16 cellular contexts compared by ENCODE assay signal in the genomic region with DNA sequence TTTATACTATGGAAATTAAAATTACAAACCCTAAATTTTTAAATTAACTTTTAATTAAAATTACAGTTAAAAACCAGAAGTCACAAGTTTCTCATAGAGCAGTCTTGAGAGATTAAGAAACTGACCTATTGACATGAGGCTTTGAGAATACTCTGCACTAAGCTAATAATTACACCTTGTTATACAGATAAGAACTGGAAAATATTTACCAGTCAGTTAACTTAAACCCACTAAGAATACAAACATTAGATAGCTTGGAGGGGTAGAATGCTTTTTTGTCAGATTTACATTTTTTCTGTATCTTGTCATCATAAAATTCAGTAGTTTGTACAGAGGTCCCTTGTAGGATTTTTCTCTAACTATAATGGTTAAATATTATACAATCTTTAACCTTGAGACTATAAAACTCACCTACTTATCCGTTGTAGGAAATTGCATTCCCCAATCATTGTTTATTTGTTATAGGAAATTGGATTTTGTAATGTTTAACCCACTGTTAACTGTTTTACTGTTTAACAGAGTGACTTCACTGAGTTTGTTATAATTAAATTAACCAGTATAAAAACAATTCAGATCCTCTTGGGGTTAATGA.
"Had no signal": no experiment of that assay in that cellular context is flagged by ENCODE, and none has a peak within 500 bp of the region (broad histone marks: within the 10 kb centered on the region; RNA-seq: fewer than 3 reads in every experiment).

No MANE protein-coding gene starts in this region.

- H3K4me3 ChIP-seq: coronary artery, ovary, tibial nerve had no signal

- H3K9me3 ChIP-seq: ovary, tibial nerve had no signal

- ATAC-seq: foreskin keratinocyte; left lobe of liver; stimulated activated naive B cell treated with anti-CD40 and anti-IgM and Interleukin-4, amounts not matched to agents 10 μg/mL and 1 μg/mL and 100 μg/mL, for 72 hours; T-helper 17 cell had no signal

- FAIRE-seq: endothelial cell of umbilical vein had no signal

- DNase-seq: activated CD4-positive, alpha-beta T cell treated with anti-CD3 and anti-CD28 coated beads, Interleukin-2, amount 50 U/mL, for 1 hour; activated CD8-positive, alpha-beta memory T cell treated with anti-CD3 and anti-CD28 coated beads for 24 hours; activated naive CD8-positive, alpha-beta T cell treated with anti-CD3 and anti-CD28 coated beads for 36 hours; amygdala; central memory CD4-positive, alpha-beta T cell; foreskin keratinocyte; mammary epithelial cell; naive B cell; ovary; stimulated activated CD4-positive, alpha-beta T cell treated with anti-CD3 and anti-CD28 coated beads, Interleukin-2, amount 100 ng/mL, for 48 hours; stimulated activated naive B cell treated with anti-CD40 and anti-IgM and Interleukin-4, amounts not matched to agents 10 μg/mL and 1 μg/mL and 100 μg/mL, for 72 hours; T-helper 17 cell had no signal

- H3K36me3 ChIP-seq: ovary, tibial nerve had no signal

- H3K4me1 ChIP-seq: foreskin keratinocyte, tibial nerve had no signal

- H3K27ac ChIP-seq: coronary artery, foreskin keratinocyte, ovary, tibial nerve had no signal
